ENCODE assay signal across 20 cellular contexts in genomic region chr10:44689368-44689767, GRCh38.
DNase-seq lines count a peak whose midpoint lies in the region; ATAC-seq and TF ChIP-seq lines count a peak whose summit lies in the region.
"Had no signal": no experiment of that assay in that cellular context is flagged by ENCODE, and none has a peak within 500 bp of the region (broad histone marks: within the 10 kb centered on the region; RNA-seq: fewer than 3 reads in every experiment).

No MANE protein-coding gene starts in this region.

- H3K9me3 ChIP-seq in Loucy (ENCODE audit: insufficient read depth, low read depth, low read length), result no peaks in the 10 kb centered on the region
- no peaks in the 10 kb centered on the region for H3K9me3 ChIP-seq in neural progenitor cell (ENCODE audit: low read depth)

- H3K9me3 Mint-ChIP-seq in neural progenitor cell, result no peaks in the 10 kb centered on the region
- H3K9me3 Mint-ChIP-seq: CD8-positive, alpha-beta memory T cell had no signal

- no peak overlapping the region for H3K4me2 ChIP-seq in Loucy (ENCODE audit: low read depth, low read length, poor library complexity, severe bottlenecking)
- H3K4me2 ChIP-seq in neural progenitor cell, result no peak overlapping the region

- H3K79me2 ChIP-seq in Loucy (ENCODE audit: insufficient read depth, low read length) (no peaks in the 10 kb centered on the region), neural progenitor cell (ENCODE audit: low read depth) (no peaks in the 10 kb centered on the region)

- no peak for ATAC-seq in GM19324 (IDR thresholded peaks at IDR 0.05; ENCODE audit: low FRiP score, unreplicated experiment)
- ATAC-seq: heart right ventricle; left ventricle myocardium superior; naive thymus-derived CD4-positive, alpha-beta T cell had no signal

- intact Hi-C loops in lower leg skin (cut with DNase I; ENCODE audit: low total_unique reads), result no loop called here

- DNase-seq in ELF-1 (ENCODE audit: low read depth, low spot score), result peak; percentile 18
- DNase-seq in epithelial cell of proximal tubule (ENCODE audit: low read depth), result no peak
- DNase-seq in neural progenitor cell (ENCODE audit: low spot score), result peak; percentile 53
- no peak for DNase-seq in lower leg skin (ENCODE audit: low spot score in 2 of 2)
- no peak for DNase-seq in NCI-H1105 treated with DMSO at 0.1 percent for 48 hours (lab: John Stamatoyannopoulos, UW)
- DNase-seq in NCI-H69 (lab: John Stamatoyannopoulos, UW), result no peak
- DNase-seq: activated CD4-positive, alpha-beta T cell treated with anti-CD3 and anti-CD28 coated beads for 4 hours; activated T-cell treated with anti-CD3 and anti-CD28 coated beads for 4 hours; CD8-positive, alpha-beta memory T cell; cerebellar nuclear complex; heart right ventricle; left ventricle myocardium superior; naive thymus-derived CD4-positive, alpha-beta T cell; NCI-H1092 treated with DMSO at 0.1 percent for 48 hours; NK-92 treated with Interleukin-12 subunit alpha and Interleukin-12 subunit beta, amount 100 ng/mL, for 24 hours; substantia nigra; T-helper 2 cell had no signal

- H3K27ac ChIP-seq in neural progenitor cell, result no peak overlapping the region
- H3K27ac ChIP-seq: heart right ventricle had no signal

- whole genome bisulfite sequencing in lower leg skin, 2 donors, result 88 to 97% methylated on average over 2 of the region's 2 CpGs

- H3K27ac Mint-ChIP-seq in neural progenitor cell, result no peak overlapping the region
- H3K27ac Mint-ChIP-seq: activated naive CD8-positive, alpha-beta T cell; CD8-positive, alpha-beta memory T cell; naive thymus-derived CD4-positive, alpha-beta T cell had no signal

- no peaks in the 10 kb centered on the region for H3K4me1 ChIP-seq in Loucy (ENCODE audit: insufficient read depth, low read length, poor library complexity, severe bottlenecking)
- no peaks in the 10 kb centered on the region for H3K4me1 ChIP-seq in neural progenitor cell

- H2AFZ ChIP-seq in Loucy (ENCODE audit: low read length) (no peak overlapping the region), neural progenitor cell (replicated peaks) (no peak overlapping the region)

- H4K20me1 ChIP-seq in Loucy (ENCODE audit: insufficient read depth, low read length, poor library complexity, severe bottlenecking) (no peaks in the 10 kb centered on the region), neural progenitor cell (ENCODE audit: low read depth) (no peaks in the 10 kb centered on the region)

- no peaks in the 10 kb centered on the region for H3K4me1 Mint-ChIP-seq in neural progenitor cell
- H3K4me1 Mint-ChIP-seq: CD8-positive, alpha-beta memory T cell; naive thymus-derived CD4-positive, alpha-beta T cell had no signal

- no peak for TF ChIP-seq POLR2A in lower leg skin (IDR thresholded peaks at IDR 0.05)

- H3K27me3 Mint-ChIP-seq in neural progenitor cell (ENCODE audit: insufficient read depth, low read depth), result no peaks in the 10 kb centered on the region

- no peaks in the 10 kb centered on the region for H3K27me3 ChIP-seq in Loucy (ENCODE audit: insufficient read depth, low read length, poor library complexity, severe bottlenecking)
- no peaks in the 10 kb centered on the region for H3K27me3 ChIP-seq in neural progenitor cell

- H3K9me2 ChIP-seq in Loucy (replicated peaks; ENCODE audit: low read depth, low read length), result no peaks in the 10 kb centered on the region

- H3F3A ChIP-seq in Loucy (ENCODE audit: low read depth) (no peaks in the 10 kb centered on the region), neural progenitor cell (ENCODE audit: low read depth) (no peaks in the 10 kb centered on the region)

- no peaks in the 10 kb centered on the region for H3K36me3 Mint-ChIP-seq in neural progenitor cell
- H3K36me3 Mint-ChIP-seq: activated naive CD8-positive, alpha-beta T cell; CD8-positive, alpha-beta memory T cell; naive thymus-derived CD4-positive, alpha-beta T cell had no signal

- H3K36me3 ChIP-seq in Loucy (ENCODE audit: insufficient read depth, low read length) (no peaks in the 10 kb centered on the region), neural progenitor cell (no peaks in the 10 kb centered on the region)
- H3K36me3 ChIP-seq: heart right ventricle had no signal

- no peak overlapping the region for H3K4me3 Mint-ChIP-seq in neural progenitor cell
- H3K4me3 Mint-ChIP-seq: activated naive CD8-positive, alpha-beta T cell; CD8-positive, alpha-beta memory T cell; naive thymus-derived CD4-positive, alpha-beta T cell had no signal

- 0 out of 2 replicates have a peak, but pooled peaks have one; percentile 15 for TF ChIP-seq CTCF in Loucy (conservative IDR thresholded peaks at IDR 0.05; ENCODE audit: low read length)
- TF ChIP-seq CTCF in epithelial cell of proximal tubule (conservative IDR thresholded peaks at IDR 0.05; ENCODE audit: low read depth, low read length), result peak; percentile 61
- peak; percentile 49 for TF ChIP-seq CTCF in neural progenitor cell (IDR thresholded peaks at IDR 0.05)
- no peak for TF ChIP-seq CTCF in lower leg skin (IDR thresholded peaks at IDR 0.05)

- H3K4me3 ChIP-seq in Loucy (ENCODE audit: low read length, poor library complexity, severe bottlenecking) (no peak overlapping the region), epithelial cell of proximal tubule (ENCODE audit: low read depth, low read length) (no peak overlapping the region), neural progenitor cell (no peak overlapping the region), lower leg skin (ENCODE audit: low read depth, poor library complexity, severe bottlenecking) (no peak overlapping the region)
- H3K4me3 ChIP-seq: heart right ventricle had no signal

- H3K9ac ChIP-seq in Loucy (ENCODE audit: low read depth, low read length, poor library complexity, severe bottlenecking) (no peak overlapping the region), neural progenitor cell (no peak overlapping the region)

Comparison
In these comparisons a context has a peak if more than half of its experiments do, and no peak if none do; other contexts are left out.
1. DNase-seq: peak in ELF-1 (single experiment) and neural progenitor cell (single experiment); none in epithelial cell of proximal tubule (single experiment), lower leg skin (0 of 2), NCI-H1105 treated with DMSO at 0.1 percent for 48 hours (single experiment) and NCI-H69 (single experiment).
2. CTCF ChIP-seq: peak in Loucy (single experiment), epithelial cell of proximal tubule (single experiment) and neural progenitor cell (single experiment); none in lower leg skin (0 of 3).